Comparison of ENCODE assay signal across 13 cellular contexts in genomic region chr5:74889523-74890105, GRCh38. TPM values are rescaled to one million over a fixed set of nuclear protein-coding genes. Genes with fewer than 3 reads are reported as not detected.
DNase-seq lines count a peak whose midpoint lies in the region; ATAC-seq and TF ChIP-seq lines count a peak whose summit lies in the region.
"Had no signal": no experiment of that assay in that cellular context is flagged by ENCODE, and none has a peak within 500 bp of the region (broad histone marks: within the 10 kb centered on the region; RNA-seq: fewer than 3 reads in every experiment).

No MANE protein-coding gene starts in this region.

- WGBS in esophagus squamous epithelium, 2 donors, result 70 to 93% methylated on average over 2 of the region's 2 CpGs

- no peak for TF ChIP-seq POLR2A in esophagus squamous epithelium (IDR thresholded peaks at IDR 0.05)

- peak overlapping the region; percentile 13; the same call in 1 of the 2 replicates for H3K4me2 ChIP-seq in OCI-LY3 (ENCODE audit: low read length)

- no peaks in the 10 kb centered on the region for H4K20me1 ChIP-seq in OCI-LY3 (ENCODE audit: insufficient read depth, low read length)

- intact Hi-C loops in upper lobe of right lung (cut with DNase I), result no loop called here
- intact Hi-C loops in esophagus squamous epithelium (cut with DNase I), result no loop called here

- H3K9me3 ChIP-seq in OCI-LY3 (ENCODE audit: insufficient read depth, low read length) (no peaks in the 10 kb centered on the region), upper lobe of right lung (no peaks in the 10 kb centered on the region), esophagus squamous epithelium (peaks cover 0 to 3% (median 0%) of the 10 kb centered on the region in 3 donors)
- H3K9me3 ChIP-seq: body of pancreas had no signal

- ATAC-seq in GM19043 (IDR thresholded peaks at IDR 0.05; ENCODE audit: low read depth, unreplicated experiment) (peak; percentile 89), HG02759 (IDR thresholded peaks at IDR 0.05; ENCODE audit: unreplicated experiment) (peak; percentile 97), upper lobe of right lung (peak; percentile 46)
- ATAC-seq: body of pancreas, heart left ventricle had no signal

- H3K4me1 ChIP-seq in OCI-LY3 (ENCODE audit: low read length), result peaks cover 11% of the 10 kb centered on the region
- no peaks in the 10 kb centered on the region for H3K4me1 ChIP-seq in upper lobe of right lung
- H3K4me1 ChIP-seq in esophagus squamous epithelium, result no peaks in the 10 kb centered on the region
- H3K4me1 ChIP-seq: body of pancreas, heart left ventricle, left ventricle myocardium inferior had no signal

- DNase-seq in upper lobe of right lung (no peak), GM03348 (ENCODE audit: low spot score) (no peak), DMS53 treated with DMSO at 0.1 percent for 48 hours (lab: John Stamatoyannopoulos, UW; ENCODE audit: unreplicated experiment) (no peak), esophagus squamous epithelium (lab: John Stamatoyannopoulos, UW) (no peak)
- DNase-seq: body of pancreas; heart left ventricle; left ventricle myocardium inferior; NCI-H1417 treated with DMSO at 0.1 percent for 48 hours; NCI-H774; stimulated activated CD4-positive, alpha-beta T cell treated with anti-CD3 and anti-CD28 coated beads, Interleukin-4, amount 100 ng/mL, for 1 hour had no signal

- no peaks in the 10 kb centered on the region for H3K36me3 ChIP-seq in OCI-LY3 (replicated peaks; ENCODE audit: low read depth, low read length)
- H3K36me3 ChIP-seq in upper lobe of right lung, result no peaks in the 10 kb centered on the region
- H3K36me3 ChIP-seq in esophagus squamous epithelium, result no peaks in the 10 kb centered on the region
- H3K36me3 ChIP-seq: heart left ventricle, left ventricle myocardium inferior had no signal

- TF ChIP-seq CTCF in OCI-LY3 (IDR thresholded peaks at IDR 0.05; ENCODE audit: low read depth, low read length) (no peak), upper lobe of right lung (IDR thresholded peaks at IDR 0.05) (no peak), esophagus squamous epithelium (IDR thresholded peaks at IDR 0.05) (no peak)

- no peaks in the 10 kb centered on the region for H3K79me2 ChIP-seq in OCI-LY3 (ENCODE audit: low read length)

- no peaks in the 10 kb centered on the region for H3K27me3 ChIP-seq in OCI-LY3 (ENCODE audit: low read depth, low read length)
- no peaks in the 10 kb centered on the region for H3K27me3 ChIP-seq in upper lobe of right lung
- H3K27me3 ChIP-seq in esophagus squamous epithelium, result no peaks in the 10 kb centered on the region
- H3K27me3 ChIP-seq: body of pancreas had no signal

- no peak overlapping the region for H2AFZ ChIP-seq in OCI-LY3 (ENCODE audit: low read depth, low read length)

- H3K4me3 ChIP-seq in OCI-LY3 (ENCODE audit: low read length) (no peak overlapping the region), upper lobe of right lung (no peak overlapping the region), esophagus squamous epithelium (no peak overlapping the region)
- H3K4me3 ChIP-seq: body of pancreas, heart left ventricle, left ventricle myocardium inferior had no signal

- H3K27ac ChIP-seq in OCI-LY3 (ENCODE audit: low read length) (no peak overlapping the region), upper lobe of right lung (no peak overlapping the region), esophagus squamous epithelium (no peak overlapping the region)
- H3K27ac ChIP-seq: body of pancreas, heart left ventricle, left ventricle myocardium inferior had no signal

- H3K9ac ChIP-seq in OCI-LY3 (ENCODE audit: low read length), result no peak overlapping the region

RNA-seq across cellular contexts. Expression of gene FAM169A, which starts 23.4 kb away (rescaled TPM):
- 0.84 TPM for total RNA-seq in upper lobe of right lung
- 1 to 10 TPM in 3 of 4 donors, under 1 TPM in 1; 0.30 to 5.8 (median 3.1) TPM for total RNA-seq in esophagus squamous epithelium

Comparison
In these comparisons a context has a peak if more than half of its experiments do, and no peak if none do; other contexts are left out.
1. ATAC-seq: peak in every context shown above with its lines; median percentile 97 in HG02759; 89 in GM19043; 46 in upper lobe of right lung.